8 cellular contexts compared by ENCODE assay signal in genomic region chr1:44212355-44213221, GRCh38. TPM values are rescaled to one million over a fixed set of nuclear protein-coding genes. Genes with fewer than 3 reads are reported as not detected.
A peak's percentile ranks its signal among the peaks of the same experiment; 100 is the strongest.
DNase-seq lines count a peak whose midpoint lies in the region; ATAC-seq and TF ChIP-seq lines count a peak whose summit lies in the region.

No MANE protein-coding gene starts in this region.

- no peak for DNase-seq in H7
- no peak for DNase-seq in WTC11 (ENCODE audit: low spot score)
- no peak for DNase-seq in skeletal muscle cell (ENCODE audit: low read depth)
- no peak for DNase-seq in foreskin melanocyte
- no peak for DNase-seq in posterior cingulate gyrus
- DNase-seq in mesenteric fat pad (ENCODE audit: low spot score) = no peak

- H3K36me3 Mint-ChIP-seq in WTC11 = peaks cover 16% of the 10 kb centered on the region; the same call in 1 of the 2 replicates

- peaks cover 13% of the 10 kb centered on the region for H3K36me3 ChIP-seq in H7 (replicated peaks; ENCODE audit: control insufficient read depth, insufficient read depth, low read length)

- H3K27ac Mint-ChIP-seq in WTC11 = no peak overlapping the region

- CTCF ChIA-PET in WTC11 (lab: Charles Lee) = interaction anchor here (0.6 to 2.3 kb wide), 11 partner anchors 42 to 465 kb away, joined by 3 to 16 read pairs (median 6); no protein-coding TSS in a partner anchor

- ATAC-seq in WTC11 = no peak
- peak; percentile 50 for ATAC-seq in esophagus mucosa
- no peak for ATAC-seq in HG03342 (IDR thresholded peaks at IDR 0.05; ENCODE audit: unreplicated experiment)

- no peak for TF ChIP-seq CTCF in WTC11 (IDR thresholded peaks at IDR 0.05)

- POLR2A ChIA-PET in WTC11 (lab: Charles Lee) = interaction anchor here (0.9 kb wide), 1 partner anchor 10 kb away, joined by 4 read pairs; no protein-coding TSS in a partner anchor

- peaks cover 20% of the 10 kb centered on the region for H3K27me3 Mint-ChIP-seq in WTC11 (ENCODE audit: low read depth)

- peaks cover 9% of the 10 kb centered on the region for H3K4me1 Mint-ChIP-seq in WTC11

- no peaks in the 10 kb centered on the region; the same call in 1 of the 2 replicates for H3K27me3 ChIP-seq in H7 (ENCODE audit: control insufficient read depth, insufficient read depth, low read length)

- peak overlapping the region; percentile 96 for H3K4me3 Mint-ChIP-seq in WTC11

- H3K4me3 ChIP-seq in H7 (ENCODE audit: insufficient read depth, low read depth, low read length) = peak overlapping the region; percentile 99
- peak overlapping the region; percentile 93 for H3K4me3 ChIP-seq in skeletal muscle cell (ENCODE audit: low read depth, low read length)

- H3K9me3 Mint-ChIP-seq in WTC11 = no peaks in the 10 kb centered on the region

- intact Hi-C loops in posterior cingulate gyrus (cut with DNase I) = loop anchor here (10.0 kb wide), 2 partner anchors 208 to 382 kb away; no protein-coding TSS in a partner anchor

TF ChIP-seq in WTC11, 78 proteins besides CTCF, POLR2A, EP300 and RAD21:
- TF ChIP-seq ATF6 (CRISPR knock-in tag; IDR thresholded peaks at IDR 0.05) = no peak
- TF ChIP-seq TCF7 (CRISPR knock-in tag; IDR thresholded peaks at IDR 0.05; ENCODE audit: low read depth) = no peak
- no peak for TF ChIP-seq ETV6 (CRISPR knock-in tag; IDR thresholded peaks at IDR 0.05)
- no peak for TF ChIP-seq ZNF232 (CRISPR knock-in tag; IDR thresholded peaks at IDR 0.05)
- no peak for TF ChIP-seq ATF3 (CRISPR knock-in tag; conservative IDR thresholded peaks at IDR 0.05)

RNA-seq across cellular contexts. Expression of gene DMAP1, which starts 0.7 kb away (rescaled TPM):
- total RNA-seq in H7 (2014; rRNA removed; shearing (Covaris generic)) = 20.7 and 25.5 TPM in 2 replicates
- 40.9 to 44.4 TPM (median 42.3 TPM) in 3 replicates for total RNA-seq in WTC11 (2021)
- 16.2 TPM for total RNA-seq in esophagus mucosa
- total RNA-seq in mesenteric fat pad = 27.5 TPM
